ENCODE assay signal across 10 cellular contexts in genomic region chr3:23094890-23095462, GRCh38.
DNase-seq lines count a peak whose midpoint lies in the region; ATAC-seq, FAIRE-seq and TF ChIP-seq lines count a peak whose summit lies in the region.
"Had no signal": no experiment of that assay in that cellular context is flagged by ENCODE, and none has a peak within 500 bp of the region (broad histone marks: within the 10 kb centered on the region; RNA-seq: fewer than 3 reads in every experiment).

No MANE protein-coding gene starts in this region.

- H3K36me3 ChIP-seq in bronchial epithelial cell (ENCODE audit: control insufficient read depth, insufficient read depth, low read length) (no peaks in the 10 kb centered on the region), mucosa of descending colon (ENCODE audit: low read depth) (no peaks in the 10 kb centered on the region)

- intact Hi-C loops in mucosa of descending colon (cut with DNase I, micrococcal nuclease) = no loop called here

- ATAC-seq in GM18868 (IDR thresholded peaks at IDR 0.05; ENCODE audit: unreplicated experiment) = peak; percentile 97
- ATAC-seq in mucosa of descending colon = peak; percentile 73
- no peak for ATAC-seq in GM21360 (IDR thresholded peaks at IDR 0.05; ENCODE audit: unreplicated experiment)
- ATAC-seq: K562 had no signal

- H3K4me3 ChIP-seq in bronchial epithelial cell (ENCODE audit: low read depth, low read length) (no peak overlapping the region), mucosa of descending colon (no peak overlapping the region)
- H3K4me3 ChIP-seq: coronary artery, K562 had no signal

- H3K9me3 ChIP-seq in mucosa of descending colon = no peaks in the 10 kb centered on the region

- no peak for FAIRE-seq in bronchial epithelial cell (lab: Jason Lieb, UNC)
- FAIRE-seq: K562 had no signal

- H3K4me1 ChIP-seq in mucosa of descending colon (ENCODE audit: low read depth) = no peaks in the 10 kb centered on the region

- no peaks in the 10 kb centered on the region for H3K27me3 ChIP-seq in bronchial epithelial cell (ENCODE audit: control insufficient read depth, insufficient read depth, low read length)

- DNase-seq in NCI-H2029 (lab: John Stamatoyannopoulos, UW) = peak; percentile 98
- peak; percentile 96 for DNase-seq in bronchial epithelial cell (ENCODE audit: low read depth)
- no peak for DNase-seq in mucosa of descending colon
- no peak for DNase-seq in amniotic stem cell (lab: John Stamatoyannopoulos, UW)
- DNase-seq in T-helper 2 cell = no peak
- no peak for DNase-seq in NOMO-1 treated with dmso at 0.1 percent for 144 hours (lab: John Stamatoyannopoulos, UW; ENCODE audit: unreplicated experiment)

- TF ChIP-seq CTCF in bronchial epithelial cell (IDR thresholded peaks at IDR 0.05; ENCODE audit: insufficient read depth, low read length, severe bottlenecking) (no peak), mucosa of descending colon (IDR thresholded peaks at IDR 0.05) (no peak)

Comparison
In these comparisons a context has a peak if more than half of its experiments do, and no peak if none do; other contexts are left out.
1. DNase-seq: peak in NCI-H2029 (single experiment) and bronchial epithelial cell (single experiment); none in mucosa of descending colon (0 of 3), amniotic stem cell (single experiment), T-helper 2 cell (0 of 5) and NOMO-1 treated with dmso at 0.1 percent for 144 hours (single experiment).